ENCODE assay signal across 16 cellular contexts in genomic region chr1:147549526-147549925, GRCh38.
"Had no signal": no experiment of that assay in that cellular context is flagged by ENCODE, and none has a peak within 500 bp of the region (broad histone marks: within the 10 kb centered on the region; RNA-seq: fewer than 3 reads in every experiment).

No MANE protein-coding gene starts in this region.

- ATAC-seq: esophagus mucosa, left cardiac atrium, lower lobe of right lung, SK-N-SH treated with all-trans-retinoic acid at 6 μM for 48 hours had no signal

- H3K27ac ChIP-seq: ascending aorta, dorsolateral prefrontal cortex, lower lobe of right lung, neutrophil, right atrium auricular region, skin epidermis had no signal

- DNase-seq: activated CD8-positive, alpha-beta memory T cell treated with anti-CD3 and anti-CD28 coated beads for 24 hours; activated gamma-delta T cell; dorsolateral prefrontal cortex; hypothalamus; left cardiac atrium; lower lobe of right lung; posterior cingulate gyrus; SHP77; stimulated activated CD8-positive, alpha-beta memory T cell treated with anti-CD3 and anti-CD28 coated beads, Interleukin-4, amount 100 ng/mL, for 48 hours had no signal

- H3K9me3 Mint-ChIP-seq: mesothelial cell of epicardium had no signal

- H3K9me3 ChIP-seq: ascending aorta, lower lobe of right lung, neutrophil, right atrium auricular region had no signal

- H3K27ac Mint-ChIP-seq: mesothelial cell of epicardium had no signal

- H3K4me3 ChIP-seq: ascending aorta, dorsolateral prefrontal cortex, lower lobe of right lung, right atrium auricular region, skin epidermis had no signal

- H3K4me3 Mint-ChIP-seq: mesothelial cell of epicardium had no signal

- H3K27me3 ChIP-seq: ascending aorta, dorsolateral prefrontal cortex, right atrium auricular region had no signal

- H3K4me1 ChIP-seq: ascending aorta had no signal

- H3K36me3 ChIP-seq: ascending aorta, lower lobe of right lung, neutrophil, right atrium auricular region had no signal

- H3K36me3 Mint-ChIP-seq: mesothelial cell of epicardium had no signal
